1 cellular context compared by ENCODE assay signal in the genomic region with DNA sequence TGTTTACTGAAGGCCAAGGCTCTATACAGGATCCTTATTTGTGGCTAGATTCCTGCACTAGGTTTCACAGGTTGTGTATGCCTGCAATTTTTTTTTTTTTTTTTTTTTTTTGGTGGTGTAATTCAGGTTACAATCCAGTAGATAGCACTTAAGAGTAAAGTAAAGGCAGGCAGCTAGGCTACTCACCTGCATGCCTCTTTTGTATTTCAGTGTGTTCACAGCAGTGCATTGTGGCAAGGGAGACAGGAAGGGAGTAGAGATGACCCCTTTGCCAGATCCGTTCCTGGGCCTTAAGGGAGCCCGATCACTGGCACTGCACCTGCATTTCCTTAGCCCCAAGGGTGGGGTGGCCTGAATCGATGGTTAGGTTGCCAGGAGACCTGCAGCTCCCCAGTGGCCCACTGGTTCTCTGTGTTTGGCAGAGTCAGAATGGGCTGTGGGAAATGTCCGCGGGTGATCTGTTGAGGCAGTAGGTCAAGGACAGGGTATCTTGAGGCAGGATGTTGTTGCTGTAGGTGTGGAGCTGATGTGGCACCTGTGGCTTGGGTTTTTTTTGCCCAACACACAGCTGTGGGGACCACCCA.
TF ChIP-seq lines count a peak whose summit lies in the region.

No MANE protein-coding gene starts in this region.

TF ChIP-seq in WTC11, 78 proteins besides CTCF, POLR2A, EP300 and RAD21 (continued from another document):
- no peak for TF ChIP-seq PRRX2 (CRISPR knock-in tag; IDR thresholded peaks at IDR 0.05)
- TF ChIP-seq NFE2L1 (CRISPR knock-in tag; IDR thresholded peaks at IDR 0.05): no peak
- TF ChIP-seq, protein P1, sequence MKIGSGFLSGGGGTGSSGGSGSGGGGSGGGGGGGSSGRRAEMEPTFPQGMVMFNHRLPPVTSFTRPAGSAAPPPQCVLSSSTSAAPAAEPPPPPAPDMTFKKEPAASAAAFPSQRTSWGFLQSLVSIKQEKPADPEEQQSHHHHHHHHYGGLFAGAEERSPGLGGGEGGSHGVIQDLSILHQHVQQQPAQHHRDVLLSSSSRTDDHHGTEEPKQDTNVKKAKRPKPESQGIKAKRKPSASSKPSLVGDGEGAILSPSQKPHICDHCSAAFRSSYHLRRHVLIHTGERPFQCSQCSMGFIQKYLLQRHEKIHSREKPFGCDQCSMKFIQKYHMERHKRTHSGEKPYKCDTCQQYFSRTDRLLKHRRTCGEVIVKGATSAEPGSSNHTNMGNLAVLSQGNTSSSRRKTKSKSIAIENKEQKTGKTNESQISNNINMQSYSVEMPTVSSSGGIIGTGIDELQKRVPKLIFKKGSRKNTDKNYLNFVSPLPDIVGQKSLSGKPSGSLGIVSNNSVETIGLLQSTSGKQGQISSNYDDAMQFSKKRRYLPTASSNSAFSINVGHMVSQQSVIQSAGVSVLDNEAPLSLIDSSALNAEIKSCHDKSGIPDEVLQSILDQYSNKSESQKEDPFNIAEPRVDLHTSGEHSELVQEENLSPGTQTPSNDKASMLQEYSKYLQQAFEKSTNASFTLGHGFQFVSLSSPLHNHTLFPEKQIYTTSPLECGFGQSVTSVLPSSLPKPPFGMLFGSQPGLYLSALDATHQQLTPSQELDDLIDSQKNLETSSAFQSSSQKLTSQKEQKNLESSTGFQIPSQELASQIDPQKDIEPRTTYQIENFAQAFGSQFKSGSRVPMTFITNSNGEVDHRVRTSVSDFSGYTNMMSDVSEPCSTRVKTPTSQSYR (CRISPR knock-in tag; IDR thresholded peaks at IDR 0.05): no peak
- no peak for TF ChIP-seq CREB1 (CRISPR knock-in tag; IDR thresholded peaks at IDR 0.05)
- TF ChIP-seq NR2C2 (CRISPR knock-in tag; IDR thresholded peaks at IDR 0.05): no peak
